1 cellular context compared by ENCODE assay signal in the genomic region with DNA sequence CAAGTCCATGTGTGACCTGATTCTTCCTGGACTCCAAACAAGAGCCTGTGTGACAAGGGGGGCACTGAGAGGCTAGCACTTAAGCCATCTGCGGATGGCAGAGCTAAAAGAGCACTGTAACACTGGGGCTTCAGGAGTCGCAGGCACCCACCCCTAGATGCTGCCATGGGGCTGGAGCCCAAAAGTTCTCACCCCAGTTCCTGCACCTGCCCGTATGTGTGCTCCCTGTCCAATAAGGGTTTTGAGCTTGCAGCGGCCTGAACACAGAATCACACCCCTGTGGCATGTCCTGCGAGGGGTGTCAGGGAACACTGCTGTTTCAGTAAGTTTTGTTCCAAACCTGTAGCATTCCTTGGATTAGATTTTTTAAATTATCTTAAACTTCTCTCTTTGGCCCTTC.
A peak's percentile ranks its signal among the peaks of the same experiment; 100 is the strongest.
TF ChIP-seq lines count a peak whose summit lies in the region.

No MANE protein-coding gene starts in this region.

TF ChIP-seq in K562, 482 proteins besides CTCF, POLR2A, EP300 and RAD21:
- TF ChIP-seq SRF (CRISPR knock-in tag; IDR thresholded peaks at IDR 0.05) (no peak), ZNF24 (IDR thresholded peaks at IDR 0.05) (no peak), ZC3H4 (CRISPR knock-in tag; IDR thresholded peaks at IDR 0.05; ENCODE audit: borderline replicate concordance) (no peak), RBM17 (IDR thresholded peaks at IDR 0.05; ENCODE audit: borderline replicate concordance, low read depth, low read length) (no peak), SUPT5H (IDR thresholded peaks at IDR 0.05) (0 out of 2 replicates have a peak, but pooled peaks have one; percentile 35), ZFP36 (IDR thresholded peaks at IDR 0.05; ENCODE audit: low read depth, low read length, partially characterized antibody) (no peak), POLR2G (IDR thresholded peaks at IDR 0.05; ENCODE audit: low read depth, low read length) (0 out of 2 replicates have a peak, but pooled peaks have one; percentile 17)
